Comparison of ENCODE assay signal across 33 cellular contexts in the genomic region with DNA sequence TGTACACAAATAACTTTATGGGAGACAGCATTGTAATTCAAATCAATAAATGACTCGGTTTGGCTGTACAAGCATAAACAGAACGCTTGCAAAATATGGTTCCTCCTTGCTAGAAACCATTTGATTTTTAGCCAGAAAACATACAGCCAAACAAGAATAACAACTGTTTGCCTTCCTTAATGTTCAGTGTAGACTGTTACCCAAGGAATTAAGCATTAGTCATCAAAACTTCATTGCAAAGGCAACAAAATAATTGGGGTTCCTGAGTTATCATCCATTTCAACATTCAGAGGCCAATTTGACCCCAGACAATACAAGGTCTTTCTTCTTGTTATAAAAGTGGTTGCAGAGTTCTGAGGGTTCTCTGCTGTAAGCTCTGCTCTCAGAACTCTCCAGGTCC.
"Had no signal": no experiment of that assay in that cellular context is flagged by ENCODE, and none has a peak within 500 bp of the region (broad histone marks: within the 10 kb centered on the region; RNA-seq: fewer than 3 reads in every experiment).

No MANE protein-coding gene starts in this region.

- H3K4me3 ChIP-seq: coronary artery, dorsolateral prefrontal cortex, esophagus squamous epithelium had no signal

- FAIRE-seq: astrocyte, bronchial epithelial cell, frontal cortex had no signal

- H3K4me3 Mint-ChIP-seq: activated CD4-positive, alpha-beta T cell treated with anti-CD3 and anti-CD28 coated beads for 36 hours; activated CD4-positive, alpha-beta T cell treated with anti-CD3 and anti-CD28 coated beads, Interleukin-2, amount 10 ng/mL, durations not matched to agents 24 days and 14 days; activated CD8-positive, alpha-beta T cell treated with anti-CD3 and anti-CD28 coated beads for 36 hours; activated naive CD8-positive, alpha-beta T cell; activated T-cell treated with anti-CD3 and anti-CD28 coated beads, Interleukin-2, amount 50 U/mL, for 4 hours; activated T-helper 17 cell treated with anti-CD3 and anti-CD28 coated beads, Interleukin-2, amount 50 U/mL, for 72 hours; central memory CD8-positive, alpha-beta T cell; dendritic cell treated with granulocyte-macrophage colony-stimulating factor and Interleukin-4, amounts not matched to agents 40 ng/mL and 50 ng/mL, for 4 days; T-helper 17 cell; T-helper 2 cell treated with Interferon-gamma antibody and Interleukin-4, amounts not matched to agents 5 μg/mL and 100 μg/mL, for 36 hours had no signal

- H3K27me3 ChIP-seq: brain microvascular endothelial cell, dorsolateral prefrontal cortex, esophagus squamous epithelium had no signal

- DNase-seq: activated CD4-positive, alpha-beta T cell treated with anti-CD3 and anti-CD28 coated beads for 36 hours; activated CD4-positive, alpha-beta T cell treated with anti-CD3 and anti-CD28 coated beads, Interleukin-2, amount 10 ng/mL, durations not matched to agents 24 days and 14 days; activated CD4-positive, alpha-beta T cell treated with anti-CD3 and anti-CD28 coated beads, Interleukin-2, amount 50 U/mL, for 4 hours; activated CD4-positive, CD25-positive, alpha-beta regulatory T cell; activated CD4-positive, CD25-positive, alpha-beta regulatory T cell treated with anti-CD3 and anti-CD28 coated beads, Interleukin-2, amount 50 U/mL, for 72 hours; activated CD8-positive, alpha-beta memory T cell treated with anti-CD3 and anti-CD28 coated beads for 24 hours; activated CD8-positive, alpha-beta T cell treated with anti-CD3 and anti-CD28 coated beads for 36 hours; activated effector memory CD4-positive, alpha-beta T cell treated with Interleukin-2 at 50 U/mL for 16 hours; activated gamma-delta T cell treated with Interleukin-2 at 50 U/mL for 16 hours; activated naive CD4-positive, alpha-beta T cell treated with anti-CD3 and anti-CD28 coated beads, Interleukin-2, amount 50 U/mL, for 16 hours; activated naive CD4-positive, alpha-beta T cell treated with Interleukin-2 at 50 U/mL for 16 hours; activated T-cell treated with anti-CD3 and anti-CD28 coated beads, Interleukin-2, amount 50 U/mL, for 4 hours; amniotic stem cell; anterior cingulate cortex; brain microvascular endothelial cell; dorsolateral prefrontal cortex; effector memory CD4-positive, alpha-beta T cell; erythroblast; esophagus squamous epithelium; foreskin fibroblast; head of caudate nucleus; T-helper 1 cell; T-helper 17 cell; T1000 had no signal

- H3K36me3 ChIP-seq: brain microvascular endothelial cell, esophagus squamous epithelium had no signal

- H3K27me3 Mint-ChIP-seq: dendritic cell treated with granulocyte-macrophage colony-stimulating factor and Interleukin-4, amounts not matched to agents 40 ng/mL and 50 ng/mL, for 4 days had no signal

- H3K27ac ChIP-seq: brain microvascular endothelial cell, coronary artery, dorsolateral prefrontal cortex, esophagus squamous epithelium had no signal

- H3K9me3 ChIP-seq: esophagus squamous epithelium had no signal

- H3K36me3 Mint-ChIP-seq: activated naive CD8-positive, alpha-beta T cell had no signal

- ATAC-seq: activated CD4-positive, alpha-beta T cell treated with anti-CD3 and anti-CD28 coated beads for 36 hours; activated CD8-positive, alpha-beta T cell treated with anti-CD3 and anti-CD28 coated beads for 36 hours; activated T-cell treated with anti-CD3 and anti-CD28 coated beads, Interleukin-2, amount 50 U/mL, for 4 hours; activated T-helper 17 cell treated with anti-CD3 and anti-CD28 coated beads, Interleukin-2, amount 50 U/mL, for 72 hours; T-helper 17 cell had no signal

- H3K27ac Mint-ChIP-seq: activated CD4-positive, alpha-beta T cell treated with anti-CD3 and anti-CD28 coated beads for 36 hours; activated CD4-positive, alpha-beta T cell treated with anti-CD3 and anti-CD28 coated beads, Interleukin-2, amount 10 ng/mL, durations not matched to agents 24 days and 14 days; activated CD8-positive, alpha-beta T cell treated with anti-CD3 and anti-CD28 coated beads for 36 hours; activated naive CD8-positive, alpha-beta T cell; activated T-helper 17 cell treated with anti-CD3 and anti-CD28 coated beads, Interleukin-2, amount 50 U/mL, for 72 hours; dendritic cell treated with granulocyte-macrophage colony-stimulating factor and Interleukin-4, amounts not matched to agents 40 ng/mL and 50 ng/mL, for 4 days; T-helper 17 cell; T-helper 2 cell treated with Interferon-gamma antibody and Interleukin-4, amounts not matched to agents 5 μg/mL and 100 μg/mL, for 36 hours had no signal

- H3K4me1 Mint-ChIP-seq: activated CD4-positive, alpha-beta T cell treated with anti-CD3 and anti-CD28 coated beads for 36 hours; activated CD4-positive, alpha-beta T cell treated with anti-CD3 and anti-CD28 coated beads, Interleukin-2, amount 10 ng/mL, durations not matched to agents 24 days and 14 days; activated T-helper 17 cell treated with anti-CD3 and anti-CD28 coated beads, Interleukin-2, amount 50 U/mL, for 72 hours; central memory CD8-positive, alpha-beta T cell; T-helper 17 cell had no signal

- H3K9me3 Mint-ChIP-seq: activated CD4-positive, alpha-beta T cell treated with anti-CD3 and anti-CD28 coated beads, Interleukin-2, amount 10 ng/mL, durations not matched to agents 24 days and 14 days; activated CD8-positive, alpha-beta T cell treated with anti-CD3 and anti-CD28 coated beads for 36 hours; activated T-cell treated with anti-CD3 and anti-CD28 coated beads, Interleukin-2, amount 50 U/mL, for 4 hours; activated T-helper 17 cell treated with anti-CD3 and anti-CD28 coated beads, Interleukin-2, amount 50 U/mL, for 72 hours; central memory CD8-positive, alpha-beta T cell; dendritic cell treated with granulocyte-macrophage colony-stimulating factor and Interleukin-4, amounts not matched to agents 40 ng/mL and 50 ng/mL, for 4 days; T-helper 2 cell treated with Interferon-gamma antibody and Interleukin-4, amounts not matched to agents 5 μg/mL and 100 μg/mL, for 36 hours had no signal
